ENCODE assay signal across 19 cellular contexts in genomic region chrX:138287200-138287865, GRCh38.
A peak's percentile ranks its signal among the peaks of the same experiment; 100 is the strongest.
DNase-seq lines count a peak whose midpoint lies in the region; ATAC-seq, FAIRE-seq and TF ChIP-seq lines count a peak whose summit lies in the region.
"Had no signal": no experiment of that assay in that cellular context is flagged by ENCODE, and none has a peak within 500 bp of the region (broad histone marks: within the 10 kb centered on the region; RNA-seq: fewer than 3 reads in every experiment).

No MANE protein-coding gene starts in this region.

- intact Hi-C loops in MCF 10A (cut with micrococcal nuclease) (no loop called here), breast epithelium (cut with DNase I; ENCODE audit: low total_unique reads) (no loop called here), PC-9 (cut with micrococcal nuclease; ENCODE audit: unreplicated experiment) (no loop called here)

- DNase-seq in MCF 10A (ENCODE audit: unreplicated experiment) = peak; percentile 1
- no peak for DNase-seq in breast epithelium (ENCODE audit: low spot score in 2 of 2)
- DNase-seq in WTC11 (ENCODE audit: low spot score) = no peak
- DNase-seq in left kidney (ENCODE audit: low read depth, low spot score) = peak; percentile 91
- no peak for DNase-seq in H7
- DNase-seq in GM12892 (ENCODE audit: insufficient read length) = no peak
- no peak for DNase-seq in PC-9
- DNase-seq in foreskin melanocyte = no peak
- DNase-seq: CD8-positive, alpha-beta T cell; IMR-90; Karpas-422; MM.1S; NCI-H1105 treated with DMSO at 0.1 percent for 48 hours; NCI-H1694 treated with DMSO at 0.1 percent for 48 hours; NCI-H345; NCI-H526 treated with DMSO at 0.1 percent for 48 hours; OCI-M1 had no signal

- no peaks in the 10 kb centered on the region for H3K36me3 Mint-ChIP-seq in MCF 10A (ENCODE audit: insufficient read depth, unreplicated experiment)
- no peaks in the 10 kb centered on the region for H3K36me3 Mint-ChIP-seq in WTC11
- H3K36me3 Mint-ChIP-seq: CD8-positive, alpha-beta T cell had no signal

- CTCF ChIA-PET in MCF 10A (lab: Yijun Ruan, JAX) (interaction anchor here (0.8 to 1.7 kb wide), 3 partner anchors 11 to 194 kb away, joined by 3 to 5 read pairs (median 3); no protein-coding TSS in a partner anchor), WTC11 (lab: Charles Lee) (interaction anchor here (0.9 kb wide), 1 partner anchor 424 kb away, joined by 3 read pairs; the partner anchor contains the start of gene FGF13), PC-9 (lab: Charles Lee) (no interaction called here)

- BruUV-seq in MCF 10A (replicated peaks; lab: Mats Ljungman, UMichigan) = no TSS peak
- no TSS peak for BruUV-seq in PC-9 (replicated peaks; lab: Mats Ljungman, UMichigan)

- H3K27me3 Mint-ChIP-seq in MCF 10A (ENCODE audit: insufficient read depth, unreplicated experiment) (no peaks in the 10 kb centered on the region), WTC11 (ENCODE audit: low read depth) (no peaks in the 10 kb centered on the region)

- no peak for TF ChIP-seq POLR2A in breast epithelium (IDR thresholded peaks at IDR 0.05)
- TF ChIP-seq POLR2A in GM12892 (IDR thresholded peaks at IDR 0.05; ENCODE audit: low read depth, low read length) = no peak

- H3K4me1 Mint-ChIP-seq in MCF 10A (ENCODE audit: insufficient read depth, unreplicated experiment) = no peaks in the 10 kb centered on the region
- H3K4me1 Mint-ChIP-seq in WTC11 = peaks cover 47% of the 10 kb centered on the region

- H3K9me3 ChIP-seq in breast epithelium (no peaks in the 10 kb centered on the region), PC-9 (ENCODE audit: insufficient read depth, low read depth) (no peaks in the 10 kb centered on the region)

- H4K20me1 ChIP-seq in PC-9 (ENCODE audit: insufficient read depth) = no peaks in the 10 kb centered on the region
- H4K20me1 ChIP-seq: BLaER1 had no signal

- POLR2A ChIA-PET in MCF 10A (lab: Yijun Ruan, JAX) (no interaction called here), WTC11 (lab: Charles Lee) (no interaction called here), PC-9 (lab: Charles Lee; ENCODE audit: unreplicated experiment) (no interaction called here)

- no peaks in the 10 kb centered on the region for H3K79me2 ChIP-seq in PC-9 (ENCODE audit: low read depth)

- H3K4me3 ChIP-seq in breast epithelium (no peak overlapping the region), H7 (ENCODE audit: insufficient read depth, low read depth, low read length) (no peak overlapping the region), PC-9 (no peak overlapping the region)
- H3K4me3 ChIP-seq: BLaER1 had no signal

- no peaks in the 10 kb centered on the region for H3K4me1 ChIP-seq in breast epithelium
- no peaks in the 10 kb centered on the region for H3K4me1 ChIP-seq in PC-9 (replicated peaks; ENCODE audit: insufficient read depth)
- H3K4me1 ChIP-seq: BLaER1 had no signal

- no peaks in the 10 kb centered on the region for H3F3A ChIP-seq in PC-9 (ENCODE audit: insufficient read depth, low read depth)

- H3K4me3 Mint-ChIP-seq in MCF 10A (ENCODE audit: unreplicated experiment) (no peak overlapping the region), WTC11 (no peak overlapping the region)
- H3K4me3 Mint-ChIP-seq: CD8-positive, alpha-beta T cell had no signal

- no peaks in the 10 kb centered on the region for H3K9me2 ChIP-seq in PC-9 (ENCODE audit: insufficient read depth)

- ATAC-seq in WTC11 = peak; percentile 39
- ATAC-seq: CD8-positive, alpha-beta T cell had no signal

- no peak for FAIRE-seq in GM12892 (lab: Jason Lieb, UNC)

- H2AFZ ChIP-seq in PC-9 = no peak overlapping the region

- peaks cover 0 to 26% of the 10 kb centered on the region in 2 donors for H3K27me3 ChIP-seq in breast epithelium
- no peaks in the 10 kb centered on the region for H3K27me3 ChIP-seq in H7 (ENCODE audit: control insufficient read depth, insufficient read depth, low read length)
- H3K27me3 ChIP-seq in PC-9 (ENCODE audit: insufficient read depth, low read depth) = peaks cover 11% of the 10 kb centered on the region; the same call in 1 of the 2 replicates

- H3K4me2 ChIP-seq in PC-9 = no peak overlapping the region
- H3K4me2 ChIP-seq: BLaER1 had no signal

- H3K9me3 Mint-ChIP-seq in MCF 10A (ENCODE audit: unreplicated experiment) (peaks cover 24% of the 10 kb centered on the region), WTC11 (no peaks in the 10 kb centered on the region)
- H3K9me3 Mint-ChIP-seq: CD8-positive, alpha-beta T cell had no signal

- no peak for TF ChIP-seq CTCF in MCF 10A (IDR thresholded peaks at IDR 0.05; ENCODE audit: unreplicated experiment)
- no peak for TF ChIP-seq CTCF in breast epithelium (IDR thresholded peaks at IDR 0.05)
- TF ChIP-seq CTCF in WTC11 (IDR thresholded peaks at IDR 0.05) = no peak
- no peak for TF ChIP-seq CTCF in PC-9 (conservative IDR thresholded peaks at IDR 0.05)

- H3K27ac ChIP-seq in breast epithelium = no peak overlapping the region
- no peak overlapping the region for H3K27ac ChIP-seq in PC-9
- H3K27ac ChIP-seq: BLaER1, RWPE1 had no signal

- H3K27ac Mint-ChIP-seq in MCF 10A (ENCODE audit: low read depth, unreplicated experiment) = no peak overlapping the region
- H3K27ac Mint-ChIP-seq in WTC11 = no peak overlapping the region
- H3K27ac Mint-ChIP-seq: CD8-positive, alpha-beta T cell had no signal

- H3K36me3 ChIP-seq in breast epithelium (no peaks in the 10 kb centered on the region), H7 (replicated peaks; ENCODE audit: control insufficient read depth, insufficient read depth, low read length) (no peaks in the 10 kb centered on the region), PC-9 (ENCODE audit: low read depth) (no peaks in the 10 kb centered on the region)
- H3K36me3 ChIP-seq: BLaER1 had no signal

TF ChIP-seq in WTC11, 78 proteins besides CTCF, POLR2A, EP300 and RAD21 (continues in another document):
- TF ChIP-seq ESRRA (CRISPR knock-in tag; IDR thresholded peaks at IDR 0.05; ENCODE audit: borderline replicate concordance) = no peak
- no peak for TF ChIP-seq ELF4 (CRISPR knock-in tag; IDR thresholded peaks at IDR 0.05; ENCODE audit: low read depth)
- no peak for TF ChIP-seq ZNF671 (CRISPR knock-in tag; IDR thresholded peaks at IDR 0.05)
- no peak for TF ChIP-seq NFATC4 (CRISPR knock-in tag; IDR thresholded peaks at IDR 0.05)
- TF ChIP-seq FOXJ3 (CRISPR knock-in tag; IDR thresholded peaks at IDR 0.05; ENCODE audit: borderline replicate concordance) = no peak
- no peak for TF ChIP-seq SP1 (CRISPR knock-in tag; conservative IDR thresholded peaks at IDR 0.05)
- TF ChIP-seq, protein P1, sequence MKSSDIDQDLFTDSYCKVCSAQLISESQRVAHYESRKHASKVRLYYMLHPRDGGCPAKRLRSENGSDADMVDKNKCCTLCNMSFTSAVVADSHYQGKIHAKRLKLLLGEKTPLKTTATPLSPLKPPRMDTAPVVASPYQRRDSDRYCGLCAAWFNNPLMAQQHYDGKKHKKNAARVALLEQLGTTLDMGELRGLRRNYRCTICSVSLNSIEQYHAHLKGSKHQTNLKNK (CRISPR knock-in tag; IDR thresholded peaks at IDR 0.05) = no peak
- TF ChIP-seq, protein P2, sequence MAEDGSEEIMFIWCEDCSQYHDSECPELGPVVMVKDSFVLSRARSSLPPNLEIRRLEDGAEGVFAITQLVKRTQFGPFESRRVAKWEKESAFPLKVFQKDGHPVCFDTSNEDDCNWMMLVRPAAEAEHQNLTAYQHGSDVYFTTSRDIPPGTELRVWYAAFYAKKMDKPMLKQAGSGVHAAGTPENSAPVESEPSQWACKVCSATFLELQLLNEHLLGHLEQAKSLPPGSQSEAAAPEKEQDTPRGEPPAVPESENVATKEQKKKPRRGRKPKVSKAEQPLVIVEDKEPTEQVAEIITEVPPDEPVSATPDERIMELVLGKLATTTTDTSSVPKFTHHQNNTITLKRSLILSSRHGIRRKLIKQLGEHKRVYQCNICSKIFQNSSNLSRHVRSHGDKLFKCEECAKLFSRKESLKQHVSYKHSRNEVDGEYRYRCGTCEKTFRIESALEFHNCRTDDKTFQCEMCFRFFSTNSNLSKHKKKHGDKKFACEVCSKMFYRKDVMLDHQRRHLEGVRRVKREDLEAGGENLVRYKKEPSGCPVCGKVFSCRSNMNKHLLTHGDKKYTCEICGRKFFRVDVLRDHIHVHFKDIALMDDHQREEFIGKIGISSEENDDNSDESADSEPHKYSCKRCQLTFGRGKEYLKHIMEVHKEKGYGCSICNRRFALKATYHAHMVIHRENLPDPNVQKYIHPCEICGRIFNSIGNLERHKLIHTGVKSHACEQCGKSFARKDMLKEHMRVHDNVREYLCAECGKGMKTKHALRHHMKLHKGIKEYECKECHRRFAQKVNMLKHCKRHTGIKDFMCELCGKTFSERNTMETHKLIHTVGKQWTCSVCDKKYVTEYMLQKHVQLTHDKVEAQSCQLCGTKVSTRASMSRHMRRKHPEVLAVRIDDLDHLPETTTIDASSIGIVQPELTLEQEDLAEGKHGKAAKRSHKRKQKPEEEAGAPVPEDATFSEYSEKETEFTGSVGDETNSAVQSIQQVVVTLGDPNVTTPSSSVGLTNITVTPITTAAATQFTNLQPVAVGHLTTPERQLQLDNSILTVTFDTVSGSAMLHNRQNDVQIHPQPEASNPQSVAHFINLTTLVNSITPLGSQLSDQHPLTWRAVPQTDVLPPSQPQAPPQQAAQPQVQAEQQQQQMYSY (CRISPR knock-in tag; IDR thresholded peaks at IDR 0.05) = no peak
- TF ChIP-seq CBFB (CRISPR knock-in tag; IDR thresholded peaks at IDR 0.05; ENCODE audit: low read depth) = no peak

Comparison
In these comparisons a context has a peak if more than half of its experiments do, and no peak if none do; other contexts are left out.
1. DNase-seq: peak in MCF 10A (single experiment) and left kidney (single experiment); none in breast epithelium (0 of 2), WTC11 (single experiment), H7 (single experiment), GM12892 (single experiment), PC-9 (0 of 2) and foreskin melanocyte (single experiment).